In the genomic region with DNA sequence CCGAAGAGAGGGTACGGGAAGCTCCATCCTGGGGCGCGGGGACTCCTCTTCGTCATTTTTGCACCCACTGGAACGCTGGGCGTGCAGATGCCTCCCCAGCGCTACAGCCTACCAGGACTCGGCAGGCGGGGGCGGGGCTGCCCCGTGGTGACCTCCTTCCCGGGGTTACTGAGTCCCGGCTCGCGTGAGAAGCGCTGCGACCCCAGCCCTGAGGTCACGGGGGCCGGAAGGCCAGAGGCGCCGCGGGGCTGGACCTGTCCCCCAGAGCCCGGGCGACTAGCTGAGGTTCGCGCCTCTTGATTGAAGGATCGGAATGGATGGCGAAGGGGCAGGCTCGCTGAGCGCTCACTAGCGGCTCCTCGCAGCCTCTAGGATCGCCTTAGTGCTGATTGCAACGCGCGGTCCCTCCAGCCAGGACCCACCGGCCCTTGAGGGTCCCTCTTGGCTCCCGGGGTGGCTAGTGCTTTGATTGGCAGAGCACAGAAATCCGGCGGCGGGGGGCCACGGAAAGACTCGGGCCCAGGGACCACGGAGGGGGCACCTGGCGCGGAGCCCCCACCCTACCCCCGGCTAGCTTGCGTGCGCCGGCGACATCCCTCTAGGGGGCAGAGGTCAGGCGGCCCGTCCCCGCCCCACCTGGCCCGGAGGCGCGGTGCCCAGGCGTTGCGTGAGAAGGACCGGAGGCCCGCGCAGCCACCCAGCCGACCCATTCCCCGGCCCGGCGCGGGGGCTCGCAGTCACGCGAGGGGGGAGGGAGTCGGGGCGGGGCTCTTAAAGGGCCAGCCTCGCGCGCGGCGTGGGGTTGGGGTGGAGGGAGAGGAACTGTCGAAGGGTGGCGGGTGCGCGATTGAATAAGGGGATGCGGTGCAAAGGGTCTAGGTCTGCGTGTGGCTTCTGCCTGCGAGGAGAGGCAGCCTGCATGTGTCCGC, we compare ENCODE assay signal across 8 cellular contexts. TPM values are rescaled to one million over a fixed set of nuclear protein-coding genes. Genes with fewer than 3 reads are reported as not detected.
A peak's percentile ranks its signal among the peaks of the same experiment; 100 is the strongest.
DNase-seq lines count a peak whose midpoint lies in the region; ATAC-seq, FAIRE-seq and TF ChIP-seq lines count a peak whose summit lies in the region.

No MANE protein-coding gene starts in this region.

- peak; percentile 17 for DNase-seq in SIG-M5 treated with dmso at 0.1 percent for 504 hours (lab: John Stamatoyannopoulos, UW; ENCODE audit: unreplicated experiment)
- DNase-seq in SIG-M5 (lab: John Stamatoyannopoulos, UW), result no peak
- DNase-seq in NT2/D1 (ENCODE audit: low read depth, low spot score), result no peak
- peak; percentile 55 for DNase-seq in activated T-helper 1 cell treated with Interleukin-2 at 50 U/mL for 16 hours (ENCODE audit: low read depth)
- no peak for DNase-seq in foreskin keratinocyte
- DNase-seq in pancreas, result peak; percentile 18 to 80 (median 39)

- H3K4me1 ChIP-seq in NT2/D1 (ENCODE audit: insufficient read depth, insufficient read length) (peaks cover 11% of the 10 kb centered on the region), foreskin keratinocyte (no peaks in the 10 kb centered on the region), pancreas (peaks cover 0 to 5% (median 0%) of the 10 kb centered on the region in 3 donors)

- peak overlapping the region; percentile 68 for H3K4me3 ChIP-seq in NT2/D1 (ENCODE audit: insufficient read length, low read depth)
- H3K4me3 ChIP-seq in pancreas, result peak overlapping the region; percentile 45 to 69 (median 50)

- ATAC-seq in foreskin keratinocyte, result peak; percentile 49
- ATAC-seq in pancreas, result peak; percentile 70 to 75 (median 72)
- ATAC-seq in GM21737 (IDR thresholded peaks at IDR 0.05; ENCODE audit: unreplicated experiment), result no peak
- ATAC-seq in GM19452 (IDR thresholded peaks at IDR 0.05; ENCODE audit: unreplicated experiment), result no peak

- no peak for FAIRE-seq in pancreas (lab: Jason Lieb, UNC)

- H3K9ac ChIP-seq in NT2/D1 (ENCODE audit: insufficient read length, low read depth), result peak overlapping the region; percentile 84

- no peak for TF ChIP-seq CTCF in foreskin keratinocyte (conservative IDR thresholded peaks at IDR 0.05)
- TF ChIP-seq CTCF in pancreas (IDR thresholded peaks at IDR 0.05), result no peak

- no peaks in the 10 kb centered on the region for H3K36me3 ChIP-seq in NT2/D1 (ENCODE audit: insufficient read depth, insufficient read length, low read length)
- no peaks in the 10 kb centered on the region for H3K36me3 ChIP-seq in pancreas

- intact Hi-C loops in pancreas (cut with DNase I), result no loop called here

- H3K27me3 ChIP-seq in NT2/D1 (ENCODE audit: insufficient read depth, insufficient read length) (peaks cover 47% of the 10 kb centered on the region), foreskin keratinocyte (peaks cover 49% of the 10 kb centered on the region), pancreas (no peaks in the 10 kb centered on the region)

- WGBS in pancreas, 2 donors, result 2% methylated on average over 77 to 86 of the region's 86 CpGs

- peak overlapping the region; percentile 4 for H3K27ac ChIP-seq in foreskin keratinocyte
- no peak overlapping the region for H3K27ac ChIP-seq in pancreas

- H3K9me3 ChIP-seq in NT2/D1 (ENCODE audit: insufficient read depth, low read length), result peaks cover 6% of the 10 kb centered on the region; the same call in 1 of the 2 replicates
- H3K9me3 ChIP-seq in pancreas, result no peaks in the 10 kb centered on the region

RNA-seq across cellular contexts. Expression of a gene that starts 0.8 kb away (rescaled TPM):
- 0.75 and 1.9 TPM in 2 replicates for total RNA-seq in foreskin keratinocyte
- polyA plus RNA-seq in foreskin keratinocyte, result 0.67 and 1.8 TPM in 2 replicates
- under 1 TPM in 3 of 6 donors, not detected in 3; 0.12 to 0.28 (median 0.14) TPM for total RNA-seq in pancreas
- 1 to 10 TPM in 1 of 2 donors, under 1 TPM in 1; 0.19 to 1.1 TPM for polyA plus RNA-seq in pancreas

RNA-seq across cellular contexts. Expression of a gene that starts 22.5 kb away (rescaled TPM):
- total RNA-seq in foreskin keratinocyte (0.04 TPM in 1 of 2 replicates, not detected in the other), pancreas (under 1 TPM in 1 of 6 donors, not detected in 5; 0.06 TPM)
- polyA plus RNA-seq in foreskin keratinocyte (not detected in 2 replicates), pancreas (not detected)

RNA-seq across cellular contexts. Expression of a gene that starts 30.3 kb away (rescaled TPM):
- total RNA-seq in foreskin keratinocyte (21.7 and 24.1 TPM in 2 replicates), pancreas (10 to 100 TPM in 4 of 6 donors, 1 to 10 TPM in 2; 7.6 to 19.5 (median 11.5) TPM)
- polyA plus RNA-seq in foreskin keratinocyte (23.0 and 24.5 TPM in 2 replicates), pancreas (10 to 100 TPM in 1 of 2 donors, 1 to 10 TPM in 1; 9.7 to 12.3 TPM)

RNA-seq across cellular contexts. Expression of a gene that starts 55.8 kb away (rescaled TPM):
- total RNA-seq in foreskin keratinocyte (39.7 and 47.8 TPM in 2 replicates), pancreas (10 to 100 TPM in 5 of 6 donors, 1 to 10 TPM in 1; 8.5 to 35.1 (median 14.1) TPM)
- polyA plus RNA-seq in foreskin keratinocyte (46.0 and 53.0 TPM in 2 replicates), pancreas (10 to 100 TPM; 18.1 to 22.3 TPM)

Comparison
In these comparisons a context has a peak if more than half of its experiments do, and no peak if none do; other contexts are left out.
1. DNase-seq: peak in SIG-M5 treated with dmso at 0.1 percent for 504 hours (single experiment), activated T-helper 1 cell treated with Interleukin-2 at 50 U/mL for 16 hours (single experiment) and pancreas (6 of 6); none in SIG-M5 (single experiment), NT2/D1 (single experiment) and foreskin keratinocyte (0 of 2).
2. ATAC-seq: peak in foreskin keratinocyte (single experiment) and pancreas (4 of 4); none in GM21737 (single experiment) and GM19452 (single experiment).